1 cellular context compared by ENCODE assay signal in the genomic region with DNA sequence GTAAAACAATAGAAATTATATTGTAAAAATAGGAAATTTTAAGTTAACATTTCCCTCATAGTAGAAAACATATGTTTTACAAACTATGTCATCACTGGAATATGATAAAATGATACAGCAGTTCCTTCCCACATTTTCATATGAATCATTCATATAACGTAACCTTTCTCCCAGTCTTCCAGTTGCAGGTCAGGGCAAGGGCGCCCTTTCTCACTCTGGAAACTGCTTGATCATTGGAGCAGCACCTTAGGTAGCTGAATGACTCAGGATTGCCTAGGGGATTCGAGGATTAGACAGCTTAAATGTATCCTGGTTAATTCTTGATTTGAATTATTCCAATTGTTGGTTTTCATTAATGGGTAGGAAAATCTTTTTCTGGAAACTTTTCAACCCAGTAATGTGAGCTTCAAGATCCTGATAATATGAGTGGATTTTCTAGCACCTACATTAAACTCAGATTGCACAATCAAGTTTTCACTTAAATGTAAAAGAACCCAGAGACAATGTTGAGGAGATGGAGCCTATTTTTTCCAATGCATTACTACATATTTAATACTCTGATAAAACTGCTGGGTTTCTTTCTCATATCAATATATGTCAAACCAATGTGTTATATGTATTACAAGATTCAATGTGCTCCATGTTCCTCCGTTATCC.
TF ChIP-seq lines count a peak whose summit lies in the region.

No MANE protein-coding gene starts in this region.

TF ChIP-seq in SK-N-SH, 30 proteins besides CTCF, POLR2A, EP300 and RAD21 (continued from another document):
- TF ChIP-seq MEF2A (IDR thresholded peaks at IDR 0.05; ENCODE audit: borderline replicate concordance, low read depth) (no peak), TEAD4 (IDR thresholded peaks at IDR 0.05; ENCODE audit: borderline replicate concordance, insufficient read depth) (no peak), RXRA (IDR thresholded peaks at IDR 0.05; ENCODE audit: borderline replicate concordance, low read depth) (peak; percentile 98), JUND (IDR thresholded peaks at IDR 0.05) (peak; percentile 66), NRF1 (IDR thresholded peaks at IDR 0.05; ENCODE audit: low read depth, low read length) (no peak), RFX5 (IDR thresholded peaks at IDR 0.05; ENCODE audit: low read length) (no peak), TAF1 (IDR thresholded peaks at IDR 0.05; ENCODE audit: borderline replicate concordance, low read depth, low read length) (no peak), MXI1 (IDR thresholded peaks at IDR 0.05; ENCODE audit: low read depth, low read length) (no peak)
- TF ChIP-seq, protein P1, sequence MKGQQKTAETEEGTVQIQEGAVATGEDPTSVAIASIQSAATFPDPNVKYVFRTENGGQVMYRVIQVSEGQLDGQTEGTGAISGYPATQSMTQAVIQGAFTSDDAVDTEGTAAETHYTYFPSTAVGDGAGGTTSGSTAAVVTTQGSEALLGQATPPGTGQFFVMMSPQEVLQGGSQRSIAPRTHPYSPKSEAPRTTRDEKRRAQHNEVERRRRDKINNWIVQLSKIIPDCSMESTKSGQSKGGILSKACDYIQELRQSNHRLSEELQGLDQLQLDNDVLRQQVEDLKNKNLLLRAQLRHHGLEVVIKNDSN (IDR thresholded peaks at IDR 0.05; ENCODE audit: borderline replicate concordance, low read depth): no peak
- TF ChIP-seq, protein P2, sequence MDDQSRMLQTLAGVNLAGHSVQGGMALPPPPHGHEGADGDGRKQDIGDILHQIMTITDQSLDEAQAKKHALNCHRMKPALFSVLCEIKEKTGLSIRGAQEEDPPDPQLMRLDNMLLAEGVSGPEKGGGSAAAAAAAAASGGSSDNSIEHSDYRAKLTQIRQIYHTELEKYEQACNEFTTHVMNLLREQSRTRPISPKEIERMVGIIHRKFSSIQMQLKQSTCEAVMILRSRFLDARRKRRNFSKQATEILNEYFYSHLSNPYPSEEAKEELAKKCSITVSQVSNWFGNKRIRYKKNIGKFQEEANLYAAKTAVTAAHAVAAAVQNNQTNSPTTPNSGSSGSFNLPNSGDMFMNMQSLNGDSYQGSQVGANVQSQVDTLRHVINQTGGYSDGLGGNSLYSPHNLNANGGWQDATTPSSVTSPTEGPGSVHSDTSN (IDR thresholded peaks at IDR 0.05): peak; percentile 68
